ENCODE assay signal across 8 cellular contexts in the genomic region with DNA sequence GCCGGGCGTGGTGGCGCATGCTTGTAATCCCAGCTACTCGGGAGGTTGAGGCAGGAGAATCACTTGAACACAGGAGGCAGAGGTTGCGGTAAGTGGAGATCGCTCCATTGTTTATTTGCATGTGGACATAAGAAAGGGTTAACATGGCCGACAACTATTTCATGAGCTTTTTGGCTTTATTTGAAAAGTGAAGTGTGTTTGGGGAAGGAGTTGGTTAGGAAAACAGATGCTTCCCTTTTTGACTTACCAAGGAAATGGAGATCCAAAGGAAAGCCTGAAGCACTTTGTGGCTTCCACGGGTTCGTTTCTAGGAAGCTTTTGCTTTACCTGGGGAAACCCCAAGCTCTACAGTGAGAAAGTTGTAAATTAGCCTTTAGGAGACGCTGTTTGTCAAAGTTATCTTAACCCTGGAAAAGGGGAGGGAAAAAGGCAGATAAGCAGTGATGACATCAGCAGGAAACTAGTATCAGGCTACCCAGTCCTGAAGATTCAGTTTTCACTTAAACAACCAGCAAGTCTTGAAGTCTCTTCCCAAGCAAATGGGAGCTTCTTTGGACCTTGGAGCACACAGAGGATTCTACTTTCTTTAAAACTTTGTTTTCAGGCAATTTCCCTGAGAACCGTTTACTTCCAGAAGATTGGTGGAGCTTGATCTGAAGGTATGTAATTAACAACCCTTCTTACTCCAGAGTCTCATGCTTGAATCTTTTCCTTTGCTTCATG. TPM values are rescaled to one million over a fixed set of nuclear protein-coding genes. Genes with fewer than 3 reads are reported as not detected.
DNase-seq lines count a peak whose midpoint lies in the region; ATAC-seq and TF ChIP-seq lines count a peak whose summit lies in the region.

A gene with protein sequence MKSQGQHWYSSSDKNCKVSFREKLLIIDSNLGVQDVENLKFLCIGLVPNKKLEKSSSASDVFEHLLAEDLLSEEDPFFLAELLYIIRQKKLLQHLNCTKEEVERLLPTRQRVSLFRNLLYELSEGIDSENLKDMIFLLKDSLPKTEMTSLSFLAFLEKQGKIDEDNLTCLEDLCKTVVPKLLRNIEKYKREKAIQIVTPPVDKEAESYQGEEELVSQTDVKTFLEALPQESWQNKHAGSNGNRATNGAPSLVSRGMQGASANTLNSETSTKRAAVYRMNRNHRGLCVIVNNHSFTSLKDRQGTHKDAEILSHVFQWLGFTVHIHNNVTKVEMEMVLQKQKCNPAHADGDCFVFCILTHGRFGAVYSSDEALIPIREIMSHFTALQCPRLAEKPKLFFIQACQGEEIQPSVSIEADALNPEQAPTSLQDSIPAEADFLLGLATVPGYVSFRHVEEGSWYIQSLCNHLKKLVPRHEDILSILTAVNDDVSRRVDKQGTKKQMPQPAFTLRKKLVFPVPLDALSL (plus strand): TSS at position 492 of the 723 bp plus-strand sequence. CDS start 2,637 bp downstream, outside the sequence.

- CTCF ChIA-PET in activated CD4-positive, alpha-beta T cell treated with anti-CD3 and anti-CD28 coated beads for 36 hours (lab: Charles Lee), result interaction anchor here (0.7 to 3.3 kb wide), 35 partner anchors 10 to 470 kb away, joined by 3 to 99 read pairs (median 4); a partner anchor contains a TSS

- ATAC-seq in activated CD4-positive, alpha-beta T cell treated with anti-CD3 and anti-CD28 coated beads for 36 hours, result peak; percentile 66
- ATAC-seq in GM21737 (IDR thresholded peaks at IDR 0.05; ENCODE audit: unreplicated experiment), result peak; percentile 91

- peak within 1 kb of the TSS; percentile 96 for H3K27ac Mint-ChIP-seq in activated CD4-positive, alpha-beta T cell treated with anti-CD3 and anti-CD28 coated beads for 36 hours

- H3K27me3 Mint-ChIP-seq in activated CD4-positive, alpha-beta T cell treated with anti-CD3 and anti-CD28 coated beads for 36 hours, result no peaks in the 10 kb centered on the region

- H3K4me3 Mint-ChIP-seq in activated CD4-positive, alpha-beta T cell treated with anti-CD3 and anti-CD28 coated beads for 36 hours, result peak within 1 kb of the TSS; percentile 86

- H3K4me3 ChIP-seq in Jurkat, Clone E6-1 (ENCODE audit: low read length), result peak within 1 kb of the TSS; percentile 58
- peak within 1 kb of the TSS; percentile 59 for H3K4me3 ChIP-seq in WI38 (ENCODE audit: low read depth, low read length)

- intact Hi-C loops in activated CD4-positive, alpha-beta T cell treated with anti-CD3 and anti-CD28 coated beads for 36 hours (cut with DNase I, micrococcal nuclease), result loop anchor here (1.0 to 5.0 kb wide), 11 partner anchors 11 to 1454 kb away; a partner anchor contains a TSS

- no peak for DNase-seq in activated CD4-positive, alpha-beta T cell treated with anti-CD3 and anti-CD28 coated beads for 36 hours
- DNase-seq in activated CD4-positive, alpha-beta T cell treated with anti-CD3 and anti-CD28 coated beads, Interleukin-2, amount 50 U/mL, for 1 hour, result no peak
- DNase-seq in Jurkat, Clone E6-1 (ENCODE audit: low read depth, low spot score), result peak; percentile 80
- DNase-seq in glomerular visceral epithelial cell (ENCODE audit: extremely low spot score) (peak; percentile 80), pulmonary artery endothelial cell (ENCODE audit: low read depth, low spot score) (peak; percentile 84), amygdala (lab: John Stamatoyannopoulos, UW) (no peak)

- no peaks in the 10 kb centered on the region for H3K9me3 Mint-ChIP-seq in activated CD4-positive, alpha-beta T cell treated with anti-CD3 and anti-CD28 coated beads for 36 hours (ENCODE audit: low read depth)

- peak; percentile 12; the same call in 1 of the 2 replicates for TF ChIP-seq CTCF in WI38 (IDR thresholded peaks at IDR 0.05; ENCODE audit: low read depth, low read length)

- POLR2A ChIA-PET in activated CD4-positive, alpha-beta T cell treated with anti-CD3 and anti-CD28 coated beads for 36 hours (lab: Charles Lee), result interaction anchor here (0.6 to 2.0 kb wide), 9 partner anchors 12 to 470 kb away, joined by 3 to 17 read pairs (median 3); a partner anchor contains a TSS

- H3K4me1 Mint-ChIP-seq in activated CD4-positive, alpha-beta T cell treated with anti-CD3 and anti-CD28 coated beads for 36 hours, result peaks cover 43% of the 10 kb centered on the region

- peaks cover 22% of the 10 kb centered on the region for H3K36me3 Mint-ChIP-seq in activated CD4-positive, alpha-beta T cell treated with anti-CD3 and anti-CD28 coated beads for 36 hours (ENCODE audit: low read depth)

RNA-seq across cellular contexts. Expression of the gene that starts here (rescaled TPM):
- 10 to 100 TPM; 12.2 to 16.8 TPM for total RNA-seq in activated CD4-positive, alpha-beta T cell treated with anti-CD3 and anti-CD28 coated beads for 36 hours
- polyA plus RNA-seq in Jurkat, Clone E6-1 (2012; ENCODE audit: insufficient read depth, insufficient read length), result 3.7 TPM
- total RNA-seq in pulmonary artery endothelial cell, result 24.2 and 50.4 TPM in 2 replicates

Comparison
In these comparisons a context has a peak if more than half of its experiments do, and no peak if none do; other contexts are left out.
1. DNase-seq: peak in Jurkat, Clone E6-1 (single experiment), glomerular visceral epithelial cell (single experiment) and pulmonary artery endothelial cell (single experiment); none in activated CD4-positive, alpha-beta T cell treated with anti-CD3 and anti-CD28 coated beads for 36 hours (single experiment), activated CD4-positive, alpha-beta T cell treated with anti-CD3 and anti-CD28 coated beads, Interleukin-2, amount 50 U/mL, for 1 hour (single experiment) and amygdala (0 of 56).